Comparison of ENCODE assay signal across 8 cellular contexts in genomic region chr1:26126321-26127084, GRCh38.
DNase-seq lines count a peak whose midpoint lies in the region; ATAC-seq lines count a peak whose summit lies in the region.

No MANE protein-coding gene starts in this region.

- ATAC-seq in HG03565 (IDR thresholded peaks at IDR 0.05; ENCODE audit: unreplicated experiment) (peak; percentile 65), GM18502 (IDR thresholded peaks at IDR 0.05; ENCODE audit: poor library complexity, unreplicated experiment) (no peak)

- DNase-seq in NCI-H1417 (lab: John Stamatoyannopoulos, UW): peak in 2 of 3 experiments; percentile 59 to 97
- DNase-seq in NCI-H1417 treated with DMSO at 0.1 percent for 48 hours (lab: John Stamatoyannopoulos, UW): no peak
- peak; percentile 82 for DNase-seq in OCI-M2 (lab: John Stamatoyannopoulos, UW; ENCODE audit: unreplicated experiment)
- DNase-seq in activated naive CD4-positive, alpha-beta T cell treated with Interleukin-2 at 50 U/mL for 16 hours: peak; percentile 38
- peak; percentile 37 for DNase-seq in medulla oblongata (ENCODE audit: extremely low spot score)
- DNase-seq in globus pallidus (ENCODE audit: low spot score): no peak

Comparison
In these comparisons a context has a peak if more than half of its experiments do, and no peak if none do; other contexts are left out.
1. DNase-seq: peak in NCI-H1417 (2 of 3), OCI-M2 (single experiment), activated naive CD4-positive, alpha-beta T cell treated with Interleukin-2 at 50 U/mL for 16 hours (single experiment) and medulla oblongata (single experiment); none in NCI-H1417 treated with DMSO at 0.1 percent for 48 hours (single experiment) and globus pallidus (single experiment).